Comparison of ENCODE assay signal across 11 cellular contexts in genomic region chr5:78641060-78641474, GRCh38. TPM values are rescaled to one million over a fixed set of nuclear protein-coding genes. Genes with fewer than 3 reads are reported as not detected.
DNase-seq lines count a peak whose midpoint lies in the region; ATAC-seq and TF ChIP-seq lines count a peak whose summit lies in the region.
"Had no signal": no experiment of that assay in that cellular context is flagged by ENCODE, and none has a peak within 500 bp of the region (broad histone marks: within the 10 kb centered on the region; RNA-seq: fewer than 3 reads in every experiment).

No MANE protein-coding gene starts in this region.

- intact Hi-C loops in CD4-positive, alpha-beta memory T cell (cut with micrococcal nuclease): no loop called here

- H3T11ph ChIP-seq in H9 (ENCODE audit: low read length): no peak overlapping the region

- peaks cover 52% of the 10 kb centered on the region; the same call in 1 of the 2 replicates for H3K79me2 ChIP-seq in H9 (ENCODE audit: insufficient read depth, low read length)

- no peak overlapping the region for H2BK20ac ChIP-seq in H9 (ENCODE audit: low read depth, low read length, poor library complexity, severe bottlenecking)

- peaks cover 35 to 44% of the 10 kb centered on the region in 2 experiments for H3K4me1 Mint-ChIP-seq in H9
- H3K4me1 Mint-ChIP-seq in CD4-positive, alpha-beta memory T cell: no peaks in the 10 kb centered on the region
- H3K4me1 Mint-ChIP-seq in activated T-cell treated with anti-CD3 and anti-CD28 coated beads, Interleukin-2, amount 50 U/mL, for 72 hours (ENCODE audit: low read depth): no peaks in the 10 kb centered on the region
- H3K4me1 Mint-ChIP-seq: activated CD4-positive, alpha-beta memory T cell treated with anti-CD3 and anti-CD28 coated beads, Interleukin-2, amount 10 ng/mL, durations not matched to agents 7 days and 5 days; activated naive CD8-positive, alpha-beta T cell treated with anti-CD3 and anti-CD28 coated beads for 36 hours had no signal

- no peak overlapping the region for H3K23ac ChIP-seq in H9 (ENCODE audit: insufficient read length, low read depth, low read length)

- peaks cover 5% of the 10 kb centered on the region for H3K79me1 ChIP-seq in H9 (ENCODE audit: insufficient read depth, low read depth, low read length, poor library complexity, severe bottlenecking)

- H4K8ac ChIP-seq in H9 (replicated peaks; ENCODE audit: insufficient read length, low read depth, low read length): no peak overlapping the region

- H3K27ac ChIP-seq in H9 (ENCODE audit: insufficient read length, low read depth, low read length) (no peak overlapping the region), RWPE2 (ENCODE audit: poor library complexity, severe bottlenecking) (peak overlapping the region; percentile 84), muscle layer of duodenum (ENCODE audit: low read length) (peak overlapping the region; percentile 12)
- no peak overlapping the region for H3K27ac ChIP-seq in CD4-positive, alpha-beta memory T cell (ENCODE audit: low read depth, low read length)

- H3K14ac ChIP-seq in H9 (ENCODE audit: insufficient read depth, low read length): no peak overlapping the region

- H3K9me3 ChIP-seq in H9 (ENCODE audit: control insufficient read depth, low read depth, low read length) (no peaks in the 10 kb centered on the region), RWPE2 (ENCODE audit: severe bottlenecking) (no peaks in the 10 kb centered on the region), muscle layer of duodenum (ENCODE audit: control insufficient read depth in 1 of 2, low read length in 2 of 2) (no peaks in the 10 kb centered on the region)
- no peaks in the 10 kb centered on the region for H3K9me3 ChIP-seq in CD4-positive, alpha-beta memory T cell (ENCODE audit: control insufficient read depth in 1 of 2, low read length in 2 of 2)

- H3K27ac Mint-ChIP-seq in H9: peak overlapping the region in 2 of 3 experiments; percentile 62 to 65; a peak in 1 of 7 replicates
- H3K27ac Mint-ChIP-seq in CD4-positive, alpha-beta memory T cell: no peak overlapping the region
- H3K27ac Mint-ChIP-seq in activated T-cell treated with anti-CD3 and anti-CD28 coated beads, Interleukin-2, amount 50 U/mL, for 72 hours: no peak overlapping the region
- H3K27ac Mint-ChIP-seq: activated CD4-positive, alpha-beta memory T cell treated with anti-CD3 and anti-CD28 coated beads, Interleukin-2, amount 10 ng/mL, durations not matched to agents 7 days and 5 days; activated naive CD8-positive, alpha-beta T cell treated with anti-CD3 and anti-CD28 coated beads for 36 hours had no signal

- WGBS in H9 (ENCODE audit: extremely low coverage, insufficient read length, low lambda C conversion rate): no CpG with 5 or more reads among the region's 2 CpGs

- H4K91ac ChIP-seq in H9 (ENCODE audit: insufficient read length, low read depth, low read length): no peak overlapping the region

- H3K27me3 Mint-ChIP-seq in H9 (ENCODE audit: low read depth): no peaks in the 10 kb centered on the region
- H3K27me3 Mint-ChIP-seq in CD4-positive, alpha-beta memory T cell: peaks cover 20 to 25% of the 10 kb centered on the region in 2 donors
- H3K27me3 Mint-ChIP-seq in activated T-cell treated with anti-CD3 and anti-CD28 coated beads, Interleukin-2, amount 50 U/mL, for 72 hours (ENCODE audit: low read depth): peaks cover 40% of the 10 kb centered on the region

- DNase-seq in H9 (no peak), RWPE2 (ENCODE audit: low spot score) (no peak), NCI-H526 (lab: John Stamatoyannopoulos, UW) (no peak)
- DNase-seq in CD4-positive, alpha-beta memory T cell: no peak
- DNase-seq in activated T-cell treated with anti-CD3 and anti-CD28 coated beads, Interleukin-2, amount 50 U/mL, for 72 hours: no peak
- DNase-seq: activated CD4-positive, alpha-beta memory T cell treated with anti-CD3 and anti-CD28 coated beads, Interleukin-2, amount 10 ng/mL, durations not matched to agents 7 days and 5 days; activated naive CD8-positive, alpha-beta T cell treated with anti-CD3 and anti-CD28 coated beads for 36 hours; T-helper 1 cell had no signal

- CTCF ChIA-PET in CD4-positive, alpha-beta memory T cell (lab: Charles Lee; ENCODE audit: partially characterized antibody): no interaction called here

- no peak overlapping the region for H3K4me2 ChIP-seq in H9 (ENCODE audit: insufficient read depth, insufficient read length, low read length)

- peak overlapping the region; percentile 44; the same call in 1 of the 2 replicates for H3K4me3 ChIP-seq in GM08714 (ENCODE audit: low read length)
- H3K4me3 ChIP-seq in RWPE2 (ENCODE audit: severe bottlenecking): no peak overlapping the region
- no peak overlapping the region for H3K4me3 ChIP-seq in muscle layer of duodenum (ENCODE audit: low read depth in 1 of 2, low read length in 2 of 2)
- H3K4me3 ChIP-seq in CD4-positive, alpha-beta memory T cell (ENCODE audit: low read length in 2 of 2): no peak overlapping the region

- TF ChIP-seq CTCF in H9 (conservative IDR thresholded peaks at IDR 0.05) (no peak), RWPE2 (IDR thresholded peaks at IDR 0.05; ENCODE audit: poor library complexity, severe bottlenecking) (no peak)

- ATAC-seq in RWPE2 (ENCODE audit: low read depth) (no peak), HG03469 (IDR thresholded peaks at IDR 0.05; ENCODE audit: unreplicated experiment) (no peak)
- no peak for ATAC-seq in activated T-cell treated with anti-CD3 and anti-CD28 coated beads, Interleukin-2, amount 50 U/mL, for 72 hours (replicated peaks in 1 of 2)

- POLR2A ChIA-PET in CD4-positive, alpha-beta memory T cell (lab: Charles Lee; ENCODE audit: partially characterized antibody): no interaction called here

- H3K23me2 ChIP-seq in H9 (ENCODE audit: insufficient read length, low read depth, low read length, poor library complexity, severe bottlenecking): no peaks in the 10 kb centered on the region

- H3K27me3 ChIP-seq in H9 (ENCODE audit: insufficient read depth, low read length) (no peaks in the 10 kb centered on the region), RWPE2 (ENCODE audit: insufficient read depth, poor library complexity, severe bottlenecking) (no peaks in the 10 kb centered on the region), muscle layer of duodenum (ENCODE audit: low read depth, low read length) (no peaks in the 10 kb centered on the region)
- peaks cover 11% of the 10 kb centered on the region for H3K27me3 ChIP-seq in CD4-positive, alpha-beta memory T cell (ENCODE audit: insufficient read depth, low read length)

- H2BK12ac ChIP-seq in H9 (ENCODE audit: insufficient read length, low read depth, low read length): no peak overlapping the region

- H4K5ac ChIP-seq in H9 (ENCODE audit: insufficient read length, low read depth, low read length): no peak overlapping the region

- H3K36me3 ChIP-seq in RWPE2 (ENCODE audit: low read depth) (peaks cover 28% of the 10 kb centered on the region), muscle layer of duodenum (ENCODE audit: control insufficient read depth in 1 of 2, insufficient read depth in 2 of 2, low read length in 2 of 2) (no peaks in the 10 kb centered on the region)
- H3K36me3 ChIP-seq in CD4-positive, alpha-beta memory T cell (ENCODE audit: insufficient read depth, low read length): no peaks in the 10 kb centered on the region

- H2BK5ac ChIP-seq in H9 (ENCODE audit: insufficient read length, low read length): no peak overlapping the region

- no peak overlapping the region for H3K56ac ChIP-seq in H9 (ENCODE audit: insufficient read length, low read depth, low read length)

- no peak overlapping the region for H2BK15ac ChIP-seq in H9 (ENCODE audit: low read depth, low read length)

- no peak overlapping the region for H3K4ac ChIP-seq in H9 (ENCODE audit: low read depth, low read length)

- H3K9me3 Mint-ChIP-seq in H9: no peaks in the 10 kb centered on the region
- peaks cover 0 to 3% (median 0%) of the 10 kb centered on the region in 8 donors for H3K9me3 Mint-ChIP-seq in CD4-positive, alpha-beta memory T cell
- H3K9me3 Mint-ChIP-seq in activated T-cell treated with anti-CD3 and anti-CD28 coated beads, Interleukin-2, amount 50 U/mL, for 72 hours: no peaks in the 10 kb centered on the region
- H3K9me3 Mint-ChIP-seq: activated CD4-positive, alpha-beta memory T cell treated with anti-CD3 and anti-CD28 coated beads, Interleukin-2, amount 10 ng/mL, durations not matched to agents 7 days and 5 days; activated naive CD8-positive, alpha-beta T cell treated with anti-CD3 and anti-CD28 coated beads for 36 hours had no signal

- no peak overlapping the region for H2AFZ ChIP-seq in H9 (ENCODE audit: low read length)

- peaks cover 12 to 28% (median 16%) of the 10 kb centered on the region in 3 experiments; a peak in 6 of 7 replicates for H3K36me3 Mint-ChIP-seq in H9 (ENCODE audit: insufficient read depth in 1 of 3, low read depth in 3 of 3)
- H3K36me3 Mint-ChIP-seq in CD4-positive, alpha-beta memory T cell: no peaks in the 10 kb centered on the region
- no peaks in the 10 kb centered on the region for H3K36me3 Mint-ChIP-seq in activated T-cell treated with anti-CD3 and anti-CD28 coated beads, Interleukin-2, amount 50 U/mL, for 72 hours (ENCODE audit: insufficient read depth in 2 of 2)
- H3K36me3 Mint-ChIP-seq: activated naive CD8-positive, alpha-beta T cell treated with anti-CD3 and anti-CD28 coated beads for 36 hours had no signal

- no peak overlapping the region for H3K4me3 Mint-ChIP-seq in H9
- H3K4me3 Mint-ChIP-seq in CD4-positive, alpha-beta memory T cell: no peak overlapping the region
- H3K4me3 Mint-ChIP-seq in activated T-cell treated with anti-CD3 and anti-CD28 coated beads, Interleukin-2, amount 50 U/mL, for 72 hours: no peak overlapping the region
- H3K4me3 Mint-ChIP-seq: activated CD4-positive, alpha-beta memory T cell treated with anti-CD3 and anti-CD28 coated beads, Interleukin-2, amount 10 ng/mL, durations not matched to agents 7 days and 5 days; activated naive CD8-positive, alpha-beta T cell treated with anti-CD3 and anti-CD28 coated beads for 36 hours had no signal

- no peak overlapping the region for H2AK5ac ChIP-seq in H9 (ENCODE audit: insufficient read length, low read length)

- no peak overlapping the region for H2BK120ac ChIP-seq in H9 (ENCODE audit: low read depth, low read length, poor library complexity, severe bottlenecking)

- no peak overlapping the region for H3K18ac ChIP-seq in H9 (ENCODE audit: insufficient read length, low read depth, low read length)

- no peak overlapping the region for H3K9ac ChIP-seq in H9 (ENCODE audit: extremely low read depth, insufficient read length, low read length)

- peaks cover 17% of the 10 kb centered on the region for H3K4me1 ChIP-seq in H9 (ENCODE audit: insufficient read depth, low read length)
- H3K4me1 ChIP-seq in RWPE2 (ENCODE audit: insufficient read depth, poor library complexity, severe bottlenecking): peaks cover 51% of the 10 kb centered on the region
- H3K4me1 ChIP-seq in muscle layer of duodenum (ENCODE audit: control insufficient read depth in 1 of 2, insufficient read depth in 2 of 2, low read length in 2 of 2): peaks cover 13 to 64% of the 10 kb centered on the region in 2 donors
- no peaks in the 10 kb centered on the region for H3K4me1 ChIP-seq in CD4-positive, alpha-beta memory T cell (ENCODE audit: insufficient read depth, low read length)

- no peaks in the 10 kb centered on the region for H4K20me1 ChIP-seq in H9 (ENCODE audit: control insufficient read depth, insufficient read depth, insufficient read length)

RNA-seq across cellular contexts. Expression of gene LHFPL2, which starts 7.5 kb away (rescaled TPM):
- 26.3 and 26.6 TPM in 2 replicates for total RNA-seq in H9 (2021)
- total RNA-seq in CD4-positive, alpha-beta memory T cell: 1 to 10 TPM; 2.7 TPM
- under 1 TPM; 0.25 to 0.40 TPM for polyA plus RNA-seq in CD4-positive, alpha-beta memory T cell
- total RNA-seq in activated T-cell treated with anti-CD3 and anti-CD28 coated beads, Interleukin-2, amount 50 U/mL, for 72 hours: under 1 TPM; 0.12 to 0.21 TPM

Comparison
In these comparisons a context has a peak if more than half of its experiments do, and no peak if none do; other contexts are left out.
1. H3K27ac ChIP-seq: peak in RWPE2 (single experiment) and muscle layer of duodenum (single experiment); none in H9 (single experiment) and CD4-positive, alpha-beta memory T cell (single experiment).
2. H3K27ac Mint-ChIP-seq: peak in H9 (2 of 3); none in CD4-positive, alpha-beta memory T cell (0 of 7) and activated T-cell treated with anti-CD3 and anti-CD28 coated beads, Interleukin-2, amount 50 U/mL, for 72 hours (single experiment).